Comparison of ENCODE assay signal across 1 cellular context in genomic region chr20:16531485-16531884, GRCh38.
A peak's percentile ranks its signal among the peaks of the same experiment; 100 is the strongest.
TF ChIP-seq lines count a peak whose summit lies in the region.

No MANE protein-coding gene starts in this region.

TF ChIP-seq in HepG2, 621 proteins besides CTCF, POLR2A, EP300 and RAD21 (continued from another document):
- TF ChIP-seq MAFF (IDR thresholded peaks at IDR 0.05; ENCODE audit: low read depth, low read length) (peak; percentile 53), KLF9 (CRISPR knock-in tag; IDR thresholded peaks at IDR 0.05; ENCODE audit: low read depth) (no peak), ZNF672 (CRISPR knock-in tag; IDR thresholded peaks at IDR 0.05) (no peak)
